Comparison of ENCODE assay signal across 13 cellular contexts in genomic region chr2:169853041-169853668, GRCh38.
"Had no signal": no experiment of that assay in that cellular context is flagged by ENCODE, and none has a peak within 500 bp of the region (broad histone marks: within the 10 kb centered on the region; RNA-seq: fewer than 3 reads in every experiment).

No MANE protein-coding gene starts in this region.

- H3K4me3 Mint-ChIP-seq: activated naive CD4-positive, alpha-beta T cell treated with anti-CD3 and anti-CD28 coated beads, Interleukin-2, amount 50 U/mL, for 24 hours; naive thymus-derived CD4-positive, alpha-beta T cell; stimulated activated effector memory CD8-positive, alpha-beta T cell treated with anti-CD3 and anti-CD28 coated beads, Interleukin-12 subunit alpha, Interleukin-12 subunit beta, amount 100 ng/mL, for 72 hours had no signal

- H3K27me3 ChIP-seq: right atrium auricular region, tibial nerve had no signal

- DNase-seq: activated CD4-positive, alpha-beta T cell treated with anti-CD3 and anti-CD28 coated beads for 48 hours; activated CD8-positive, alpha-beta memory T cell treated with anti-CD3 and anti-CD28 coated beads for 24 hours; central memory CD4-positive, alpha-beta T cell; hypothalamus; lower lobe of right lung; midbrain; naive thymus-derived CD4-positive, alpha-beta T cell; nucleus accumbens had no signal

- H3K9me3 Mint-ChIP-seq: activated naive CD4-positive, alpha-beta T cell treated with anti-CD3 and anti-CD28 coated beads, Interleukin-2, amount 50 U/mL, for 24 hours; stimulated activated effector memory CD8-positive, alpha-beta T cell treated with anti-CD3 and anti-CD28 coated beads, Interleukin-12 subunit alpha, Interleukin-12 subunit beta, amount 100 ng/mL, for 72 hours had no signal

- H3K27ac ChIP-seq: lower lobe of right lung, right atrium auricular region, tibial nerve had no signal

- H3K9me3 ChIP-seq: lower lobe of right lung, right atrium auricular region, tibial nerve had no signal

- H3K4me3 ChIP-seq: lower lobe of right lung, right atrium auricular region, smooth muscle cell, tibial nerve had no signal

- H3K36me3 ChIP-seq: lower lobe of right lung, right atrium auricular region had no signal

- H3K36me3 Mint-ChIP-seq: stimulated activated effector memory CD8-positive, alpha-beta T cell treated with anti-CD3 and anti-CD28 coated beads, Interleukin-12 subunit alpha, Interleukin-12 subunit beta, amount 100 ng/mL, for 72 hours had no signal

- H3K4me1 ChIP-seq: lower lobe of right lung had no signal

- ATAC-seq: lower lobe of right lung; naive thymus-derived CD4-positive, alpha-beta T cell; stimulated activated effector memory CD8-positive, alpha-beta T cell treated with anti-CD3 and anti-CD28 coated beads, Interleukin-12 subunit alpha, Interleukin-12 subunit beta, amount 100 ng/mL, for 72 hours had no signal

- H3K27me3 Mint-ChIP-seq: activated naive CD4-positive, alpha-beta T cell treated with anti-CD3 and anti-CD28 coated beads, Interleukin-2, amount 50 U/mL, for 24 hours; naive thymus-derived CD4-positive, alpha-beta T cell had no signal
